Comparison of ENCODE assay signal across 1 cellular context in genomic region chr7:44080118-44080517, GRCh38.
A peak's percentile ranks its signal among the peaks of the same experiment; 100 is the strongest.
TF ChIP-seq lines count a peak whose summit lies in the region.

No MANE protein-coding gene starts in this region.

TF ChIP-seq in K562, 482 proteins besides CTCF, POLR2A, EP300 and RAD21:
- no peak for TF ChIP-seq TBL1XR1 (IDR thresholded peaks at IDR 0.05; ENCODE audit: low read length in 2 of 2)
- TF ChIP-seq KDM5B (IDR thresholded peaks at IDR 0.05; ENCODE audit: insufficient replicate concordance, low read depth, low read length) = peak; percentile 6
- TF ChIP-seq, protein P1, sequence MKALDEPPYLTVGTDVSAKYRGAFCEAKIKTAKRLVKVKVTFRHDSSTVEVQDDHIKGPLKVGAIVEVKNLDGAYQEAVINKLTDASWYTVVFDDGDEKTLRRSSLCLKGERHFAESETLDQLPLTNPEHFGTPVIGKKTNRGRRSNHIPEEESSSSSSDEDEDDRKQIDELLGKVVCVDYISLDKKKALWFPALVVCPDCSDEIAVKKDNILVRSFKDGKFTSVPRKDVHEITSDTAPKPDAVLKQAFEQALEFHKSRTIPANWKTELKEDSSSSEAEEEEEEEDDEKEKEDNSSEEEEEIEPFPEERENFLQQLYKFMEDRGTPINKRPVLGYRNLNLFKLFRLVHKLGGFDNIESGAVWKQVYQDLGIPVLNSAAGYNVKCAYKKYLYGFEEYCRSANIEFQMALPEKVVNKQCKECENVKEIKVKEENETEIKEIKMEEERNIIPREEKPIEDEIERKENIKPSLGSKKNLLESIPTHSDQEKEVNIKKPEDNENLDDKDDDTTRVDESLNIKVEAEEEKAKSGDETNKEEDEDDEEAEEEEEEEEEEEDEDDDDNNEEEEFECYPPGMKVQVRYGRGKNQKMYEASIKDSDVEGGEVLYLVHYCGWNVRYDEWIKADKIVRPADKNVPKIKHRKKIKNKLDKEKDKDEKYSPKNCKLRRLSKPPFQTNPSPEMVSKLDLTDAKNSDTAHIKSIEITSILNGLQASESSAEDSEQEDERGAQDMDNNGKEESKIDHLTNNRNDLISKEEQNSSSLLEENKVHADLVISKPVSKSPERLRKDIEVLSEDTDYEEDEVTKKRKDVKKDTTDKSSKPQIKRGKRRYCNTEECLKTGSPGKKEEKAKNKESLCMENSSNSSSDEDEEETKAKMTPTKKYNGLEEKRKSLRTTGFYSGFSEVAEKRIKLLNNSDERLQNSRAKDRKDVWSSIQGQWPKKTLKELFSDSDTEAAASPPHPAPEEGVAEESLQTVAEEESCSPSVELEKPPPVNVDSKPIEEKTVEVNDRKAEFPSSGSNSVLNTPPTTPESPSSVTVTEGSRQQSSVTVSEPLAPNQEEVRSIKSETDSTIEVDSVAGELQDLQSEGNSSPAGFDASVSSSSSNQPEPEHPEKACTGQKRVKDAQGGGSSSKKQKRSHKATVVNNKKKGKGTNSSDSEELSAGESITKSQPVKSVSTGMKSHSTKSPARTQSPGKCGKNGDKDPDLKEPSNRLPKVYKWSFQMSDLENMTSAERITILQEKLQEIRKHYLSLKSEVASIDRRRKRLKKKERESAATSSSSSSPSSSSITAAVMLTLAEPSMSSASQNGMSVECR (CRISPR knock-in tag; IDR thresholded peaks at IDR 0.05) = no peak
- TF ChIP-seq THRAP3 (IDR thresholded peaks at IDR 0.05; ENCODE audit: borderline replicate concordance) = no peak
- TF ChIP-seq DMBX1 (CRISPR knock-in tag; IDR thresholded peaks at IDR 0.05; ENCODE audit: borderline replicate concordance) = no peak
- TF ChIP-seq PBX2 (CRISPR knock-in tag; IDR thresholded peaks at IDR 0.05; ENCODE audit: low read depth) = no peak
- no peak for TF ChIP-seq PBX2 (tag; conservative IDR thresholded peaks at IDR 0.05; ENCODE audit: low read depth)
- no peak for TF ChIP-seq ZNF347 (CRISPR knock-in tag; IDR thresholded peaks at IDR 0.05; ENCODE audit: low read depth)
